Comparison of ENCODE assay signal across 22 cellular contexts in the genomic region with DNA sequence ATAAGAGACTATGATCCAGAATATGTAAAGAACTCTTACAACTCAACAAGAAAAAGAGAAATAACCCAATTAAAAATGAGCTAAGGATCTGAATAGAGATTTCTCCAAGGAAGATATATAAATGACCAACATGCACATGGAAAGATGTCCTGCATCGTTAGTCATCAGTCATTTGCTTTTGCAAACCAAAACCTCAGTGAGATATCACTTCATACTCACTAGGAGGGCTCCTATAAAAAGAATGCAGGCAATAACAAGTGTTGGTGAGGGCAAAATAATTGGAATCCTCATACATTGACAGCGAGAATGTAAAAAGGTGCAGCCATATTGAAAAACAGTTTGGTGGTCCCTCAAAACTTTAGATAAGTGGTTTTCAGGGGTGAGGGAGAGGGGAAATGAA.
"Had no signal": no experiment of that assay in that cellular context is flagged by ENCODE, and none has a peak within 500 bp of the region (broad histone marks: within the 10 kb centered on the region; RNA-seq: fewer than 3 reads in every experiment).

No MANE protein-coding gene starts in this region.

- H3K27ac Mint-ChIP-seq: dendritic cell treated with granulocyte-macrophage colony-stimulating factor and Interleukin-4, amounts not matched to agents 40 ng/mL and 50 ng/mL, for 4 days; effector memory CD8-positive, alpha-beta T cell; endodermal cell had no signal

- H3K4me3 Mint-ChIP-seq: dendritic cell treated with granulocyte-macrophage colony-stimulating factor and Interleukin-4, amounts not matched to agents 40 ng/mL and 50 ng/mL, for 4 days; effector memory CD8-positive, alpha-beta T cell; endodermal cell had no signal

- H3K4me1 ChIP-seq: colonic mucosa, esophagus squamous epithelium, foreskin keratinocyte, gastrocnemius medialis, gastroesophageal sphincter had no signal

- H3K27ac ChIP-seq: colonic mucosa, dorsolateral prefrontal cortex, epithelial cell of prostate, esophagus muscularis mucosa, esophagus squamous epithelium, foreskin keratinocyte, gastrocnemius medialis, gastroesophageal sphincter had no signal

- H3K4me3 ChIP-seq: colonic mucosa, dorsolateral prefrontal cortex, esophagus muscularis mucosa, esophagus squamous epithelium, gastrocnemius medialis, gastroesophageal sphincter had no signal

- H3K27me3 ChIP-seq: colonic mucosa, dorsolateral prefrontal cortex, esophagus muscularis mucosa, esophagus squamous epithelium, foreskin keratinocyte, gastrocnemius medialis, gastroesophageal sphincter had no signal

- DNase-seq: cerebellar nuclear complex; cortex of kidney; dermis blood vessel endothelial cell; dorsolateral prefrontal cortex; effector CD4-positive, alpha-beta T cell; effector CD8-positive, alpha-beta T cell; effector memory CD4-positive, alpha-beta T cell; effector memory CD8-positive, alpha-beta T cell; erythroblast; esophagus squamous epithelium; foreskin fibroblast; foreskin keratinocyte; foreskin melanocyte; gastrocnemius medialis; glutamatergic neuron had no signal

- ATAC-seq: effector memory CD8-positive, alpha-beta T cell; esophagus mucosa; foreskin keratinocyte; gastrocnemius medialis; gastroesophageal sphincter had no signal

- H3K36me3 ChIP-seq: colonic mucosa, esophagus squamous epithelium, gastrocnemius medialis, gastroesophageal sphincter had no signal

- H3K9me3 ChIP-seq: colonic mucosa, gastrocnemius medialis had no signal

- H3K9me3 Mint-ChIP-seq: dendritic cell treated with granulocyte-macrophage colony-stimulating factor and Interleukin-4, amounts not matched to agents 40 ng/mL and 50 ng/mL, for 4 days had no signal
